ENCODE assay signal across 9 cellular contexts in genomic region chr16:67151431-67152097, GRCh38. TPM values are rescaled to one million over a fixed set of nuclear protein-coding genes. Genes with fewer than 3 reads are reported as not detected.
DNase-seq lines count a peak whose midpoint lies in the region; ATAC-seq, FAIRE-seq and TF ChIP-seq lines count a peak whose summit lies in the region.
"Had no signal": no experiment of that assay in that cellular context is flagged by ENCODE, and none has a peak within 500 bp of the region (broad histone marks: within the 10 kb centered on the region; RNA-seq: fewer than 3 reads in every experiment).

No MANE protein-coding gene starts in this region.

- H3K9ac ChIP-seq in HepG2 (ENCODE audit: insufficient read depth, low read depth, low read length), result peak overlapping the region; percentile 63; the same call in 1 of the 2 replicates

- no peak for TF ChIP-seq POLR2A in HepG2 (IDR thresholded peaks at IDR 0.05; ENCODE audit: insufficient read depth in 1 of 2, low read depth in 2 of 2, low read length in 2 of 2)
- TF ChIP-seq POLR2A in GM12892 (IDR thresholded peaks at IDR 0.05; ENCODE audit: low read depth, low read length), result no peak

- H3K9me3 Mint-ChIP-seq in activated CD8-positive, alpha-beta T cell treated with anti-CD3 and anti-CD28 coated beads, Interleukin-2, amount 10 ng/mL, durations not matched to agents 7 days and 5 days (ENCODE audit: insufficient read depth), result no peaks in the 10 kb centered on the region

- H3K4me1 Mint-ChIP-seq in activated CD8-positive, alpha-beta T cell treated with anti-CD3 and anti-CD28 coated beads, Interleukin-2, amount 10 ng/mL, durations not matched to agents 7 days and 5 days (ENCODE audit: low read depth), result peaks cover 46% of the 10 kb centered on the region

- BruUV-seq in HepG2 (replicated peaks; lab: Mats Ljungman, UMichigan), result no TSS peak

- 28% methylated on average over 7 of the region's 8 CpGs for WGBS in HepG2 (ENCODE audit: low lambda C conversion rate)

- intact Hi-C loops in Right ventricle myocardium inferior (cut with DNase I) (no loop called here), left ventricle myocardium superior (cut with micrococcal nuclease) (no loop called here), HepG2 (cut with micrococcal nuclease; ENCODE audit: unreplicated experiment) (loop anchor here (10.0 kb wide), 1 partner anchor 257 kb away; no protein-coding TSS in a partner anchor), upper lobe of right lung (cut with DNase I) (loop anchor here (10.0 kb wide), 1 partner anchor 177 kb away; no protein-coding TSS in a partner anchor)

- H3K36me3 Mint-ChIP-seq in activated CD8-positive, alpha-beta T cell treated with anti-CD3 and anti-CD28 coated beads, Interleukin-2, amount 10 ng/mL, durations not matched to agents 7 days and 5 days (ENCODE audit: low read depth), result peaks cover 37% of the 10 kb centered on the region

- no peak for TF ChIP-seq CTCF in HepG2 (CRISPR knock-in tag; IDR thresholded peaks at IDR 0.05)
- TF ChIP-seq CTCF in upper lobe of right lung (IDR thresholded peaks at IDR 0.05), result no peak

- peak overlapping the region; percentile 46 for H3K27ac Mint-ChIP-seq in activated CD8-positive, alpha-beta T cell treated with anti-CD3 and anti-CD28 coated beads, Interleukin-2, amount 10 ng/mL, durations not matched to agents 7 days and 5 days

- H3K9me3 ChIP-seq in HepG2 (ENCODE audit: low read length) (no peaks in the 10 kb centered on the region), upper lobe of right lung (no peaks in the 10 kb centered on the region)

- FAIRE-seq in HepG2 (lab: Jason Lieb, UNC), result no peak
- no peak for FAIRE-seq in GM12892 (lab: Jason Lieb, UNC)

- H3K27ac ChIP-seq in HepG2 (ENCODE audit: extremely low read length, insufficient read depth, low read length) (no peak overlapping the region), upper lobe of right lung (peak overlapping the region; percentile 83)

- peaks cover 9% of the 10 kb centered on the region; the same call in 1 of the 2 replicates for H4K20me1 ChIP-seq in HepG2 (ENCODE audit: insufficient read depth, low read length)

- in situ Hi-C loops in HepG2 (cut with HindIII; ENCODE audit: extremely low pct_ligation_motif_present, low pct_unique_long_range_greater_than_20kb), result no loop called here

- no peak overlapping the region for H2AFZ ChIP-seq in HepG2 (ENCODE audit: low read length)

- H3K4me1 ChIP-seq in HepG2 (ENCODE audit: insufficient read depth, low read length), result peaks cover 23% of the 10 kb centered on the region
- H3K4me1 ChIP-seq in upper lobe of right lung, result peaks cover 12% of the 10 kb centered on the region

- H3K79me2 ChIP-seq in HepG2 (ENCODE audit: insufficient read depth, low read length), result no peaks in the 10 kb centered on the region

- no peak for TF ChIP-seq RAD21 in HepG2 (CRISPR knock-in tag; IDR thresholded peaks at IDR 0.05)

- H3K4me2 ChIP-seq in HepG2 (ENCODE audit: low read depth, low read length), result peak overlapping the region; percentile 96

- H3K4me3 ChIP-seq in HepG2 (replicated peaks in 1 of 3; ENCODE audit: insufficient read depth in 1 of 3, low read depth in 2 of 3, low read length in 3 of 3) (peak overlapping the region; percentile 64 to 77 (median 73)), upper lobe of right lung (peak overlapping the region; percentile 75)

- CTCF ChIA-PET in activated CD8-positive, alpha-beta T cell treated with anti-CD3 and anti-CD28 coated beads, Interleukin-2, amount 10 ng/mL, durations not matched to agents 7 days and 5 days (lab: Charles Lee), result interaction anchor here (0.6 to 5.8 kb wide), 18 partner anchors 9 to 241 kb away, joined by 3 to 149 read pairs (median 4); partner anchors contain the start of genes CBFB, FBXL8, PHAF1 and TMEM208
- CTCF ChIA-PET in HepG2 (lab: Yijun Ruan, JAX; ENCODE audit: low intra/inter-chr PET ratio, low total read pairs), result no interaction called here

- H3K27me3 ChIP-seq in HepG2 (ENCODE audit: control insufficient read depth in 1 of 2, insufficient read depth in 2 of 2, low read length in 2 of 2), result peaks cover 1 to 3% of the 10 kb centered on the region in 2 experiments; a peak in 2 of 5 replicates
- no peaks in the 10 kb centered on the region for H3K27me3 ChIP-seq in upper lobe of right lung

- no peak for TF ChIP-seq EP300 in HepG2 (IDR thresholded peaks at IDR 0.05; ENCODE audit: low read depth in 2 of 2, low read length in 2 of 2)
- TF ChIP-seq EP300 in HepG2 (CRISPR knock-in tag; IDR thresholded peaks at IDR 0.05; ENCODE audit: borderline replicate concordance), result no peak

- H3K36me3 ChIP-seq in HepG2 (replicated peaks in 1 of 2; ENCODE audit: control insufficient read depth in 1 of 2, insufficient read depth in 2 of 2, low read length in 2 of 2) (peaks cover 11 to 26% of the 10 kb centered on the region in 2 experiments; a peak in 4 of 5 replicates), upper lobe of right lung (peaks cover 19% of the 10 kb centered on the region)

- DNase-seq in Right ventricle myocardium inferior (ENCODE audit: missing footprints) (peak; percentile 49), left ventricle myocardium superior (no peak), HepG2 (ENCODE audit: low spot score) (no peak), upper lobe of right lung (no peak), NCI-H2196 (lab: John Stamatoyannopoulos, UW; ENCODE audit: unreplicated experiment) (no peak), NCI-H510A (lab: John Stamatoyannopoulos, UW) (no peak), GM12892 (ENCODE audit: insufficient read length) (no peak)
- no peak for DNase-seq in activated CD8-positive, alpha-beta T cell treated with anti-CD3 and anti-CD28 coated beads, Interleukin-2, amount 10 ng/mL, durations not matched to agents 7 days and 5 days
- DNase-seq: effector CD8-positive, alpha-beta T cell had no signal

- peak overlapping the region; percentile 71 for H3K4me3 Mint-ChIP-seq in activated CD8-positive, alpha-beta T cell treated with anti-CD3 and anti-CD28 coated beads, Interleukin-2, amount 10 ng/mL, durations not matched to agents 7 days and 5 days

- ATAC-seq in Right ventricle myocardium inferior (no peak), left ventricle myocardium superior (no peak), HepG2 (peak; percentile 20), upper lobe of right lung (no peak)
- no peak for ATAC-seq in activated CD8-positive, alpha-beta T cell treated with anti-CD3 and anti-CD28 coated beads, Interleukin-2, amount 10 ng/mL, durations not matched to agents 7 days and 5 days

- POLR2A ChIA-PET in activated CD8-positive, alpha-beta T cell treated with anti-CD3 and anti-CD28 coated beads, Interleukin-2, amount 10 ng/mL, durations not matched to agents 7 days and 5 days (lab: Charles Lee), result interaction anchor here (0.9 to 1.4 kb wide), 3 partner anchors 33 to 134 kb away, joined by 3 to 4 read pairs (median 3); no protein-coding TSS in a partner anchor
- POLR2A ChIA-PET in HepG2 (lab: Yijun Ruan, JAX), result interaction anchor here (0.9 to 4.1 kb wide), 15 partner anchors 8 to 246 kb away, joined by 3 to 31 read pairs (median 6); partner anchors contain the start of genes CBFB, FBXL8, NOL3 and PHAF1

- peaks cover 3% of the 10 kb centered on the region for H3K27me3 Mint-ChIP-seq in activated CD8-positive, alpha-beta T cell treated with anti-CD3 and anti-CD28 coated beads, Interleukin-2, amount 10 ng/mL, durations not matched to agents 7 days and 5 days (ENCODE audit: low read depth)

RNA-seq across cellular contexts. Expression of gene B3GNT9, which starts 0.8 kb away (rescaled TPM):
- total RNA-seq in Right ventricle myocardium inferior (9.3 TPM), left ventricle myocardium superior (7.8 TPM), HepG2 (2016; rRNA removed; fragmentation: Illumina TruSeq; extraction: Trizol) (1.5 and 3.1 TPM in 2 replicates), upper lobe of right lung (19.3 TPM)
- total RNA-seq in activated CD8-positive, alpha-beta T cell treated with anti-CD3 and anti-CD28 coated beads, Interleukin-2, amount 10 ng/mL, durations not matched to agents 7 days and 5 days, result 1 to 10 TPM; 6.6 to 7.2 TPM
- total RNA-seq in HepG2 (2016; cell fraction: cytosol; rRNA removed; fragmentation: Illumina TruSeq; extraction: Trizol; ENCODE audit: low read depth), result 0.61 and 0.79 TPM in 2 replicates
- 1.5 and 2.9 TPM in 2 replicates for total RNA-seq in HepG2 (2016; cell fraction: insoluble cytoplasmic fraction; rRNA removed; fragmentation: Illumina TruSeq; extraction: Trizol)
- total RNA-seq in HepG2 (2016; cell fraction: membrane; rRNA removed; fragmentation: Illumina TruSeq; extraction: Trizol), result 1.8 and 2.1 TPM in 2 replicates
- total RNA-seq in HepG2 (2016; cell fraction: nucleus; rRNA removed; fragmentation: Illumina TruSeq; extraction: Trizol), result 1.8 and 2.5 TPM in 2 replicates
- polyA plus RNA-seq in HepG2 (2011; rRNA removed), result 1.2 and 1.5 TPM in 2 replicates
- 1.4 and 1.9 TPM in 2 replicates for polyA plus RNA-seq in HepG2 (2011; cell fraction: cytosol; rRNA removed)
- polyA plus RNA-seq in HepG2 (2011; cell fraction: nucleus; rRNA removed), result 2.0 and 2.5 TPM in 2 replicates
- polyA plus RNA-seq in HepG2 (2012), result 0.80 and 0.82 TPM in 2 replicates
- 0.38 and 0.54 TPM in 2 replicates for polyA plus RNA-seq in HepG2 (2016; cell fraction: cytosol; fragmentation: Illumina TruSeq; extraction: Trizol; ENCODE audit: low read depth)
- 1.9 and 2.0 TPM in 2 replicates for polyA plus RNA-seq in HepG2 (2016; cell fraction: insoluble cytoplasmic fraction; fragmentation: Illumina TruSeq; extraction: Trizol; ENCODE audit: low read depth)
- polyA plus RNA-seq in HepG2 (2016; cell fraction: membrane; fragmentation: Illumina TruSeq; extraction: Trizol; ENCODE audit: low read depth), result 1.3 and 1.7 TPM in 2 replicates
- polyA plus RNA-seq in HepG2 (2016; cell fraction: nucleus; fragmentation: Illumina TruSeq; extraction: Trizol; ENCODE audit: insufficient read depth, low read depth), result 4.0 and 4.3 TPM in 2 replicates
- polyA minus RNA-seq in HepG2 (2011; rRNA and poly(A)+ RNA removed; ENCODE audit: low replicate concordance), result 2.8 and 8.7 TPM in 2 replicates
- polyA minus RNA-seq in HepG2 (2011; cell fraction: cytosol; rRNA and poly(A)+ RNA removed), result 0.99 and 1.1 TPM in 2 replicates
- 0.99 and 1.7 TPM in 2 replicates for polyA minus RNA-seq in HepG2 (2011; cell fraction: nucleus; rRNA and poly(A)+ RNA removed)
- 1.1 TPM for polyA plus RNA-seq in GM12892 (2012; ENCODE audit: missing spikeins)

RNA-seq across cellular contexts. Expression of gene TRADD, which starts 8.1 kb away (rescaled TPM):
- total RNA-seq in Right ventricle myocardium inferior (8.2 TPM), left ventricle myocardium superior (7.2 TPM), HepG2 (2016; rRNA removed; fragmentation: Illumina TruSeq; extraction: Trizol) (6.2 and 7.8 TPM in 2 replicates), upper lobe of right lung (24.1 TPM)
- 10 to 100 TPM; 39.2 to 40.7 TPM for total RNA-seq in activated CD8-positive, alpha-beta T cell treated with anti-CD3 and anti-CD28 coated beads, Interleukin-2, amount 10 ng/mL, durations not matched to agents 7 days and 5 days
- 3.2 TPM in 2 replicates for total RNA-seq in HepG2 (2016; cell fraction: cytosol; rRNA removed; fragmentation: Illumina TruSeq; extraction: Trizol; ENCODE audit: low read depth)
- total RNA-seq in HepG2 (2016; cell fraction: insoluble cytoplasmic fraction; rRNA removed; fragmentation: Illumina TruSeq; extraction: Trizol), result 6.8 and 9.0 TPM in 2 replicates
- total RNA-seq in HepG2 (2016; cell fraction: membrane; rRNA removed; fragmentation: Illumina TruSeq; extraction: Trizol), result 4.6 and 4.9 TPM in 2 replicates
- total RNA-seq in HepG2 (2016; cell fraction: nucleus; rRNA removed; fragmentation: Illumina TruSeq; extraction: Trizol), result 4.8 and 4.9 TPM in 2 replicates
- 8.2 and 10.3 TPM in 2 replicates for polyA plus RNA-seq in HepG2 (2011; rRNA removed)
- polyA plus RNA-seq in HepG2 (2011; cell fraction: cytosol; rRNA removed), result 9.8 and 13.8 TPM in 2 replicates
- 22.9 and 28.2 TPM in 2 replicates for polyA plus RNA-seq in HepG2 (2011; cell fraction: nucleus; rRNA removed)
- 5.3 TPM in 2 replicates for polyA plus RNA-seq in HepG2 (2012)
- polyA plus RNA-seq in HepG2 (2016; cell fraction: cytosol; fragmentation: Illumina TruSeq; extraction: Trizol; ENCODE audit: low read depth), result 3.1 and 3.6 TPM in 2 replicates
- polyA plus RNA-seq in HepG2 (2016; cell fraction: insoluble cytoplasmic fraction; fragmentation: Illumina TruSeq; extraction: Trizol; ENCODE audit: low read depth), result 5.3 and 5.9 TPM in 2 replicates
- polyA plus RNA-seq in HepG2 (2016; cell fraction: membrane; fragmentation: Illumina TruSeq; extraction: Trizol; ENCODE audit: low read depth), result 3.2 and 3.8 TPM in 2 replicates
- polyA plus RNA-seq in HepG2 (2016; cell fraction: nucleus; fragmentation: Illumina TruSeq; extraction: Trizol; ENCODE audit: insufficient read depth, low read depth), result 11.5 and 13.8 TPM in 2 replicates
- polyA minus RNA-seq in HepG2 (2011; rRNA and poly(A)+ RNA removed; ENCODE audit: low replicate concordance), result 3.4 and 5.6 TPM in 2 replicates
- 4.1 and 5.0 TPM in 2 replicates for polyA minus RNA-seq in HepG2 (2011; cell fraction: cytosol; rRNA and poly(A)+ RNA removed)
- 5.0 TPM in 2 replicates for polyA minus RNA-seq in HepG2 (2011; cell fraction: nucleus; rRNA and poly(A)+ RNA removed)
- 14.4 TPM for polyA plus RNA-seq in GM12892 (2012; ENCODE audit: missing spikeins)

RNA-seq across cellular contexts. Expression of gene FBXL8, which starts 8.2 kb away (rescaled TPM):
- total RNA-seq in Right ventricle myocardium inferior, result 10.8 TPM
- 12.0 TPM for total RNA-seq in left ventricle myocardium superior
- total RNA-seq in activated CD8-positive, alpha-beta T cell treated with anti-CD3 and anti-CD28 coated beads, Interleukin-2, amount 10 ng/mL, durations not matched to agents 7 days and 5 days, result 10 to 100 TPM; 22.7 to 24.8 TPM
- total RNA-seq in HepG2 (2016; rRNA removed; fragmentation: Illumina TruSeq; extraction: Trizol), result 1.5 and 3.9 TPM in 2 replicates
- total RNA-seq in HepG2 (2016; cell fraction: cytosol; rRNA removed; fragmentation: Illumina TruSeq; extraction: Trizol; ENCODE audit: low read depth), result 0.81 and 0.88 TPM in 2 replicates
- 1.2 and 3.5 TPM in 2 replicates for total RNA-seq in HepG2 (2016; cell fraction: insoluble cytoplasmic fraction; rRNA removed; fragmentation: Illumina TruSeq; extraction: Trizol)
- total RNA-seq in HepG2 (2016; cell fraction: membrane; rRNA removed; fragmentation: Illumina TruSeq; extraction: Trizol), result 1.9 and 2.3 TPM in 2 replicates
- 4.6 and 4.8 TPM in 2 replicates for total RNA-seq in HepG2 (2016; cell fraction: nucleus; rRNA removed; fragmentation: Illumina TruSeq; extraction: Trizol)
- 9.3 and 10.9 TPM in 2 replicates for polyA plus RNA-seq in HepG2 (2011; rRNA removed)
- polyA plus RNA-seq in HepG2 (2011; cell fraction: cytosol; rRNA removed), result 3.2 and 6.0 TPM in 2 replicates
- 173 and 222 TPM in 2 replicates for polyA plus RNA-seq in HepG2 (2011; cell fraction: nucleus; rRNA removed)
- 5.8 and 7.5 TPM in 2 replicates for polyA plus RNA-seq in HepG2 (2012)
- 0.17 and 0.29 TPM in 2 replicates for polyA plus RNA-seq in HepG2 (2016; cell fraction: cytosol; fragmentation: Illumina TruSeq; extraction: Trizol; ENCODE audit: low read depth)
- polyA plus RNA-seq in HepG2 (2016; cell fraction: insoluble cytoplasmic fraction; fragmentation: Illumina TruSeq; extraction: Trizol; ENCODE audit: low read depth), result 2.0 and 2.2 TPM in 2 replicates
- 0.58 and 0.92 TPM in 2 replicates for polyA plus RNA-seq in HepG2 (2016; cell fraction: membrane; fragmentation: Illumina TruSeq; extraction: Trizol; ENCODE audit: low read depth)
- polyA plus RNA-seq in HepG2 (2016; cell fraction: nucleus; fragmentation: Illumina TruSeq; extraction: Trizol; ENCODE audit: insufficient read depth, low read depth), result 9.5 and 16.0 TPM in 2 replicates
- polyA minus RNA-seq in HepG2 (2011; rRNA and poly(A)+ RNA removed; ENCODE audit: low replicate concordance), result 4.6 and 9.2 TPM in 2 replicates
- polyA minus RNA-seq in HepG2 (2011; cell fraction: cytosol; rRNA and poly(A)+ RNA removed), result 2.9 and 3.2 TPM in 2 replicates
- polyA minus RNA-seq in HepG2 (2011; cell fraction: nucleus; rRNA and poly(A)+ RNA removed), result 19.1 and 22.3 TPM in 2 replicates
- 34.1 TPM for total RNA-seq in upper lobe of right lung
- polyA plus RNA-seq in GM12892 (2012; ENCODE audit: missing spikeins), result 5.6 TPM

RNA-seq across cellular contexts. Expression of gene HSF4, which starts 13.0 kb away (rescaled TPM):
- 49.9 TPM for total RNA-seq in Right ventricle myocardium inferior
- 71.0 TPM for total RNA-seq in left ventricle myocardium superior
- total RNA-seq in activated CD8-positive, alpha-beta T cell treated with anti-CD3 and anti-CD28 coated beads, Interleukin-2, amount 10 ng/mL, durations not matched to agents 7 days and 5 days, result 10 to 100 TPM; 31.5 to 34.4 TPM
- total RNA-seq in HepG2 (2016; rRNA removed; fragmentation: Illumina TruSeq; extraction: Trizol), result 0.41 and 3.5 TPM in 2 replicates
- 0.44 and 1.0 TPM in 2 replicates for total RNA-seq in HepG2 (2016; cell fraction: cytosol; rRNA removed; fragmentation: Illumina TruSeq; extraction: Trizol; ENCODE audit: low read depth)
- total RNA-seq in HepG2 (2016; cell fraction: insoluble cytoplasmic fraction; rRNA removed; fragmentation: Illumina TruSeq; extraction: Trizol), result 0.79 and 3.2 TPM in 2 replicates
- 0.59 and 0.68 TPM in 2 replicates for total RNA-seq in HepG2 (2016; cell fraction: membrane; rRNA removed; fragmentation: Illumina TruSeq; extraction: Trizol)
- total RNA-seq in HepG2 (2016; cell fraction: nucleus; rRNA removed; fragmentation: Illumina TruSeq; extraction: Trizol), result 4.6 and 5.3 TPM in 2 replicates
- polyA plus RNA-seq in HepG2 (2011; rRNA removed), result 16.9 and 17.9 TPM in 2 replicates
- 1.8 and 2.3 TPM in 2 replicates for polyA plus RNA-seq in HepG2 (2011; cell fraction: cytosol; rRNA removed)
- polyA plus RNA-seq in HepG2 (2011; cell fraction: nucleus; rRNA removed), result 319 and 364 TPM in 2 replicates
- 12.3 and 18.7 TPM in 2 replicates for polyA plus RNA-seq in HepG2 (2012)
- 0.77 TPM in 1 of 2 replicates, not detected in the other for polyA plus RNA-seq in HepG2 (2016; cell fraction: cytosol; fragmentation: Illumina TruSeq; extraction: Trizol; ENCODE audit: low read depth)
- 0.87 and 1.1 TPM in 2 replicates for polyA plus RNA-seq in HepG2 (2016; cell fraction: insoluble cytoplasmic fraction; fragmentation: Illumina TruSeq; extraction: Trizol; ENCODE audit: low read depth)
- polyA plus RNA-seq in HepG2 (2016; cell fraction: membrane; fragmentation: Illumina TruSeq; extraction: Trizol; ENCODE audit: low read depth), result 0.36 and 0.41 TPM in 2 replicates
- 18.4 and 20.6 TPM in 2 replicates for polyA plus RNA-seq in HepG2 (2016; cell fraction: nucleus; fragmentation: Illumina TruSeq; extraction: Trizol; ENCODE audit: insufficient read depth, low read depth)
- 7.7 and 14.1 TPM in 2 replicates for polyA minus RNA-seq in HepG2 (2011; rRNA and poly(A)+ RNA removed; ENCODE audit: low replicate concordance)
- 1.1 TPM in 1 of 2 replicates, not detected in the other for polyA minus RNA-seq in HepG2 (2011; cell fraction: cytosol; rRNA and poly(A)+ RNA removed)
- 19.5 and 25.2 TPM in 2 replicates for polyA minus RNA-seq in HepG2 (2011; cell fraction: nucleus; rRNA and poly(A)+ RNA removed)
- 87.8 TPM for total RNA-seq in upper lobe of right lung
- polyA plus RNA-seq in GM12892 (2012; ENCODE audit: missing spikeins), result 39.9 TPM

RNA-seq across cellular contexts. Expression of gene NOL3, which starts 18.8 kb away (rescaled TPM):
- total RNA-seq in Right ventricle myocardium inferior (109 TPM), left ventricle myocardium superior (125 TPM), HepG2 (2016; rRNA removed; fragmentation: Illumina TruSeq; extraction: Trizol) (3.1 and 5.7 TPM in 2 replicates), upper lobe of right lung (59.7 TPM)
- total RNA-seq in activated CD8-positive, alpha-beta T cell treated with anti-CD3 and anti-CD28 coated beads, Interleukin-2, amount 10 ng/mL, durations not matched to agents 7 days and 5 days, result 1 to 10 TPM; 7.4 to 8.2 TPM
- total RNA-seq in HepG2 (2016; cell fraction: cytosol; rRNA removed; fragmentation: Illumina TruSeq; extraction: Trizol; ENCODE audit: low read depth), result 0.91 and 1.1 TPM in 2 replicates
- 3.8 and 4.1 TPM in 2 replicates for total RNA-seq in HepG2 (2016; cell fraction: insoluble cytoplasmic fraction; rRNA removed; fragmentation: Illumina TruSeq; extraction: Trizol)
- 2.1 and 2.2 TPM in 2 replicates for total RNA-seq in HepG2 (2016; cell fraction: membrane; rRNA removed; fragmentation: Illumina TruSeq; extraction: Trizol)
- total RNA-seq in HepG2 (2016; cell fraction: nucleus; rRNA removed; fragmentation: Illumina TruSeq; extraction: Trizol), result 2.7 and 3.0 TPM in 2 replicates
- 20.5 and 23.3 TPM in 2 replicates for polyA plus RNA-seq in HepG2 (2011; rRNA removed)
- polyA plus RNA-seq in HepG2 (2011; cell fraction: cytosol; rRNA removed), result 9.2 and 14.1 TPM in 2 replicates
- polyA plus RNA-seq in HepG2 (2011; cell fraction: nucleus; rRNA removed), result 78.8 and 95.6 TPM in 2 replicates
- polyA plus RNA-seq in HepG2 (2012), result 23.5 and 26.3 TPM in 2 replicates
- polyA plus RNA-seq in HepG2 (2016; cell fraction: cytosol; fragmentation: Illumina TruSeq; extraction: Trizol; ENCODE audit: low read depth), result 1.1 and 1.3 TPM in 2 replicates
- polyA plus RNA-seq in HepG2 (2016; cell fraction: insoluble cytoplasmic fraction; fragmentation: Illumina TruSeq; extraction: Trizol; ENCODE audit: low read depth), result 3.6 TPM in 2 replicates
- polyA plus RNA-seq in HepG2 (2016; cell fraction: membrane; fragmentation: Illumina TruSeq; extraction: Trizol; ENCODE audit: low read depth), result 2.3 and 2.9 TPM in 2 replicates
- 18.2 and 26.0 TPM in 2 replicates for polyA plus RNA-seq in HepG2 (2016; cell fraction: nucleus; fragmentation: Illumina TruSeq; extraction: Trizol; ENCODE audit: insufficient read depth, low read depth)
- polyA minus RNA-seq in HepG2 (2011; rRNA and poly(A)+ RNA removed; ENCODE audit: low replicate concordance), result 5.4 and 16.0 TPM in 2 replicates
- polyA minus RNA-seq in HepG2 (2011; cell fraction: cytosol; rRNA and poly(A)+ RNA removed), result 2.8 and 3.7 TPM in 2 replicates
- 14.3 and 16.3 TPM in 2 replicates for polyA minus RNA-seq in HepG2 (2011; cell fraction: nucleus; rRNA and poly(A)+ RNA removed)
- 30.6 TPM for polyA plus RNA-seq in GM12892 (2012; ENCODE audit: missing spikeins)

Comparison
In these comparisons a context has a peak if more than half of its experiments do, and no peak if none do; other contexts are left out.
1. intact Hi-C loops: an anchor here in HepG2 (10.0 kb wide) and upper lobe of right lung (10.0 kb wide); none called in Right ventricle myocardium inferior and left ventricle myocardium superior.